Comparison of ENCODE assay signal across 26 cellular contexts in genomic region chr3:72580910-72581309, GRCh38.
"Had no signal": no experiment of that assay in that cellular context is flagged by ENCODE, and none has a peak within 500 bp of the region (broad histone marks: within the 10 kb centered on the region; RNA-seq: fewer than 3 reads in every experiment).

No MANE protein-coding gene starts in this region.

- H3K27ac Mint-ChIP-seq: mesothelial cell of epicardium; natural killer cell; nephron progenitor cell; neural progenitor cell; stimulated activated naive CD8-positive, alpha-beta T cell treated with anti-CD3 and anti-CD28 coated beads, Interleukin-15, amount 100 ng/mL, for 72 hours; type B pancreatic cell had no signal

- H3K9me3 Mint-ChIP-seq: mesothelial cell of epicardium; natural killer cell; nephron progenitor cell; neural progenitor cell; stimulated activated naive CD8-positive, alpha-beta T cell treated with anti-CD3 and anti-CD28 coated beads, Interleukin-15, amount 100 ng/mL, for 72 hours; type B pancreatic cell had no signal

- H3K4me3 ChIP-seq: hepatocyte, left ventricle myocardium inferior, lung, neural progenitor cell, right atrium auricular region, skin epidermis, tibial nerve, uterus had no signal

- H3K27ac ChIP-seq: hepatocyte, left ventricle myocardium inferior, neural progenitor cell, neutrophil, parathyroid adenoma, right atrium auricular region, skin epidermis, tibial nerve, uterus had no signal

- H3K4me3 Mint-ChIP-seq: mesothelial cell of epicardium; natural killer cell; nephron progenitor cell; neural progenitor cell; stimulated activated naive CD8-positive, alpha-beta T cell treated with anti-CD3 and anti-CD28 coated beads, Interleukin-15, amount 100 ng/mL, for 72 hours; type B pancreatic cell had no signal

- H3K36me3 ChIP-seq: left ventricle myocardium inferior, neural progenitor cell, neutrophil, right atrium auricular region, tibial nerve, uterus had no signal

- H2AFZ ChIP-seq: hepatocyte, neural progenitor cell, parathyroid adenoma had no signal

- ATAC-seq: natural killer cell; sciatic nerve; stimulated activated naive CD8-positive, alpha-beta T cell treated with anti-CD3 and anti-CD28 coated beads, Interleukin-15, amount 100 ng/mL, for 72 hours had no signal

- H3K9me3 ChIP-seq: left ventricle myocardium inferior, neutrophil, right atrium auricular region, tibial nerve, uterus had no signal

- H3K79me2 ChIP-seq: hepatocyte, parathyroid adenoma had no signal

- H3K4me2 ChIP-seq: hepatocyte, neural progenitor cell had no signal

- H3K9ac ChIP-seq: neural progenitor cell, parathyroid adenoma had no signal

- H3K4me1 Mint-ChIP-seq: mesothelial cell of epicardium; natural killer cell; stimulated activated naive CD8-positive, alpha-beta T cell treated with anti-CD3 and anti-CD28 coated beads, Interleukin-15, amount 100 ng/mL, for 72 hours had no signal

- H3K36me3 Mint-ChIP-seq: mesothelial cell of epicardium, naive B cell, natural killer cell, neural progenitor cell, type B pancreatic cell had no signal

- DNase-seq: islet precursor cell; left ventricle myocardium inferior; mesendoderm; naive B cell; natural killer cell; nephron progenitor cell; occipital lobe; stimulated activated CD4-positive, alpha-beta T cell treated with anti-CD3 and anti-CD28 coated beads, Interleukin-12 subunit alpha, Interleukin-12 subunit beta, amount 100 ng/mL, for 4 hours; stimulated activated CD4-positive, alpha-beta T cell treated with anti-CD3 and anti-CD28 coated beads, Interleukin-15, amount 100 ng/mL, for 24 hours; stimulated activated CD4-positive, alpha-beta T cell treated with anti-CD3 and anti-CD28 coated beads, Interleukin-2, amount 100 ng/mL, for 24 hours; stimulated activated CD4-positive, alpha-beta T cell treated with anti-CD3 and anti-CD28 coated beads, Interleukin-4, amount 100 ng/mL, for 1 hour; stimulated activated naive CD4-positive, alpha-beta T cell treated with Interleukin-2 at 50 U/mL for 16 hours; stimulated activated naive CD8-positive, alpha-beta T cell treated with anti-CD3 and anti-CD28 coated beads, Interleukin-15, amount 100 ng/mL, for 72 hours; substantia nigra; uterus had no signal

- H3K4me1 ChIP-seq: left ventricle myocardium inferior, parathyroid adenoma, right atrium auricular region, uterus had no signal

- H3K27me3 ChIP-seq: hepatocyte, neutrophil, right atrium auricular region, tibial nerve, uterus had no signal

- H3K27me3 Mint-ChIP-seq: stimulated activated naive CD8-positive, alpha-beta T cell treated with anti-CD3 and anti-CD28 coated beads, Interleukin-15, amount 100 ng/mL, for 72 hours; type B pancreatic cell had no signal
